Comparison of ENCODE assay signal across 21 cellular contexts in genomic region chr16:49454426-49455180, GRCh38.
"Had no signal": no experiment of that assay in that cellular context is flagged by ENCODE, and none has a peak within 500 bp of the region (broad histone marks: within the 10 kb centered on the region; RNA-seq: fewer than 3 reads in every experiment).

No MANE protein-coding gene starts in this region.

- H3K9me3 Mint-ChIP-seq: activated T-cell treated with anti-CD3 and anti-CD28 coated beads, Interleukin-2, amount 50 U/mL, for 72 hours; naive thymus-derived CD4-positive, alpha-beta T cell; T-cell had no signal

- H3K9me3 ChIP-seq: breast epithelium, mucosa of descending colon, testis, upper lobe of left lung had no signal

- FAIRE-seq: endometrium, keratinocyte had no signal

- H2AFZ ChIP-seq: hepatocyte had no signal

- H3K36me3 ChIP-seq: breast epithelium, upper lobe of left lung had no signal

- H3K4me3 Mint-ChIP-seq: activated T-cell treated with anti-CD3 and anti-CD28 coated beads, Interleukin-2, amount 50 U/mL, for 72 hours; naive thymus-derived CD4-positive, alpha-beta T cell; T-cell had no signal

- H3K27ac Mint-ChIP-seq: activated T-cell treated with anti-CD3 and anti-CD28 coated beads, Interleukin-2, amount 50 U/mL, for 72 hours; T-cell had no signal

- H3K27me3 ChIP-seq: breast epithelium, hepatocyte, testis, upper lobe of left lung had no signal

- H3K4me3 ChIP-seq: breast epithelium, dorsolateral prefrontal cortex, hepatocyte, mucosa of descending colon, skin epidermis, upper lobe of left lung had no signal

- DNase-seq: activated CD4-positive, alpha-beta T cell treated with anti-CD3 and anti-CD28 coated beads for 1 hour; activated CD4-positive, alpha-beta T cell treated with anti-CD3 and anti-CD28 coated beads, Interleukin-2, amount 50 U/mL, for 4 hours; activated T-cell treated with anti-CD3 and anti-CD28 coated beads, Interleukin-2, amount 50 U/mL, for 72 hours; dorsolateral prefrontal cortex; mammary epithelial cell; mucosa of descending colon; retina; stimulated activated CD4-positive, alpha-beta T cell treated with anti-CD3 and anti-CD28 coated beads, Interleukin-4, amount 100 ng/mL, for 24 hours; stimulated activated naive CD4-positive, alpha-beta T cell treated with Interleukin-2 at 50 U/mL for 16 hours; T1000 had no signal

- H3K4me1 ChIP-seq: breast epithelium, testis, upper lobe of left lung had no signal

- H3K27ac ChIP-seq: breast epithelium, dorsolateral prefrontal cortex, hepatocyte, skin epidermis, testis, upper lobe of left lung had no signal

- H3K79me2 ChIP-seq: hepatocyte had no signal

- ATAC-seq: activated T-cell treated with anti-CD3 and anti-CD28 coated beads, Interleukin-2, amount 50 U/mL, for 72 hours; esophagus mucosa; left lobe of liver; mucosa of descending colon; naive thymus-derived CD4-positive, alpha-beta T cell had no signal

- H3K36me3 Mint-ChIP-seq: naive thymus-derived CD4-positive, alpha-beta T cell; T-cell had no signal

- H3K4me2 ChIP-seq: hepatocyte had no signal
